Comparison of ENCODE assay signal across 22 cellular contexts in genomic region chr2:110153416-110153815, GRCh38. TPM values are rescaled to one million over a fixed set of nuclear protein-coding genes. Genes with fewer than 3 reads are reported as not detected.
"Had no signal": no experiment of that assay in that cellular context is flagged by ENCODE, and none has a peak within 500 bp of the region (broad histone marks: within the 10 kb centered on the region; RNA-seq: fewer than 3 reads in every experiment).

No MANE protein-coding gene starts in this region.

- H3K4me3 ChIP-seq: body of pancreas, heart right ventricle, left ventricle myocardium inferior, prostate gland, testis, vagina had no signal

- H3K27ac ChIP-seq: body of pancreas, left ventricle myocardium inferior, prostate gland, testis, vagina, VCaP had no signal

- H3K27me3 ChIP-seq: body of pancreas, heart right ventricle, testis, vagina had no signal

- ATAC-seq: activated CD4-positive, CD25-positive, alpha-beta regulatory T cell treated with anti-CD3 and anti-CD28 coated beads, Interleukin-2, amount 50 U/mL, for 24 hours; activated CD8-positive, alpha-beta T cell treated with anti-CD3 and anti-CD28 coated beads, Interleukin-2, amount 10 ng/mL, durations not matched to agents 7 days and 5 days; activated T-helper 17 cell treated with anti-CD3 and anti-CD28 coated beads, Interleukin-2, amount 50 U/mL, for 72 hours; body of pancreas; heart right ventricle; natural killer cell treated with Interleukin-12 subunit alpha and Interleukin-12 subunit beta and Interleukin-15 and Interleukin-18, amount 100 ng/mL, for 72 hours had no signal

- H3K9me3 ChIP-seq: body of pancreas, prostate gland, testis had no signal

- H3K36me3 ChIP-seq: prostate gland, vagina had no signal

- DNase-seq: activated CD4-positive, alpha-beta T cell treated with anti-CD3 and anti-CD28 coated beads, Interleukin-2, amount 50 U/mL, for 1 hour; activated CD8-positive, alpha-beta T cell treated with anti-CD3 and anti-CD28 coated beads, Interleukin-2, amount 10 ng/mL, durations not matched to agents 7 days and 5 days; activated naive CD4-positive, alpha-beta T cell; activated naive CD8-positive, alpha-beta T cell treated with anti-CD3 and anti-CD28 coated beads, Interleukin-2, amount 10 ng/mL, durations not matched to agents 7 days and 5 days; amniotic stem cell; body of pancreas; caudate nucleus; effector CD8-positive, alpha-beta T cell; heart right ventricle; left ventricle myocardium inferior; midbrain; stimulated activated CD4-positive, alpha-beta T cell treated with anti-CD3 and anti-CD28 coated beads, Interleukin-2, amount 100 ng/mL, for 48 hours; stimulated activated naive CD4-positive, alpha-beta T cell; T-helper 2 cell; testis; trophoblast cell had no signal

- H3K4me1 ChIP-seq: body of pancreas, prostate gland, testis, vagina had no signal

RNA-seq across cellular contexts. Expression of gene MALL, which starts 37.8 kb away (rescaled TPM):
- total RNA-seq: activated CD8-positive, alpha-beta T cell treated with anti-CD3 and anti-CD28 coated beads, Interleukin-2, amount 10 ng/mL, durations not matched to agents 7 days and 5 days; activated naive CD8-positive, alpha-beta T cell treated with anti-CD3 and anti-CD28 coated beads, Interleukin-2, amount 10 ng/mL, durations not matched to agents 7 days and 5 days; natural killer cell treated with Interleukin-12 subunit alpha and Interleukin-12 subunit beta and Interleukin-15 and Interleukin-18, amount 100 ng/mL, for 72 hours had no signal
